ENCODE assay signal across 8 cellular contexts in the genomic region with DNA sequence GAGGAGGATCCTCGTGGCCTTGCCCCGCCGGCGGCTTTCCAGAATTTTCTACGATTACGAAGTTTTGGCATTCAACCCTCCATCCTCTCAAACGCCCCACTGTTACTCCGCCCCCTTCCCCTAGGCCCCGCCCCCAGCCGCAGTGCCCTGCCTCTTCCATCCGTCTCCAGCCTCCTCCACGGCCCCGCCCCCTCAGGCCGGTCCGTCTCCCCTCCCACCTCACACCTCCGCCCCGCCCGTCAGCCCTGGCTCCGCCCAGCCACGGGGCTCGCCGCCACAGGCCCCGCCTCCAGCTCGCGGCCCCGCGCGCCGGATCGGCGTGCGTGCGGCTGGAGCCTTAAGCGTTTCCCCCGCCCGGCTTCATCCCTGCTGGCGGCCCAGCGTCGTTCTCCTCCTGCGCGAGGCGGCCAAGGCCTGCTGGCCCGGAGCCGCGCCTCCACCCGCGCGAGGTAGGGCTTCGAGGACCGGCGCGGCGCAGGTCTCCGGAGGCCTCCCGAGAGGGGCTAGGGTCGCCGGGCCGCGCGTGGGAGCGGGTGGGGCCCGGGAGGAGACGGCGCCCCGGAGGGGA.
DNase-seq lines count a peak whose midpoint lies in the region; ATAC-seq and TF ChIP-seq lines count a peak whose summit lies in the region.

A gene with protein sequence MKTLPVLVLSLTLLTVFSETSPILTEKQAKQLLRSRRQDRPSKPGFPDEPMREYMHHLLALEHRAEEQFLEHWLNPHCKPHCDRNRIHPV (minus strand): TSS at position 109 of the 568 bp plus-strand sequence. CDS start 18,110 bp downstream, outside the sequence.
A gene (plus strand): TSS at position 340 of the 568 bp plus-strand sequence. CDS start 645 bp downstream, outside the sequence.

- H3K4me3 ChIP-seq in choroid plexus epithelial cell (ENCODE audit: low read depth, low read length): peak within 1 kb of the TSS; percentile 73

- DNase-seq in Ammon's horn (ENCODE audit: low spot score) (peak; percentile 99), NCI-H446 (lab: John Stamatoyannopoulos, UW) (peak; percentile 93 to 96), choroid plexus epithelial cell (ENCODE audit: low read depth) (peak; percentile 96), left kidney (ENCODE audit: low read depth, low spot score) (peak; percentile 98)
- peak; percentile 99 to 100 for DNase-seq in activated CD4-positive, alpha-beta T cell treated with anti-CD3 and anti-CD28 coated beads for 4 hours
- DNase-seq in stimulated activated CD4-positive, alpha-beta T cell treated with anti-CD3 and anti-CD28 coated beads, Interleukin-1b, Interleukin-23, amount 100 ng/mL, for 48 hours: peak; percentile 98

- peak; percentile 55 for ATAC-seq in HG03378 (IDR thresholded peaks at IDR 0.05; ENCODE audit: unreplicated experiment)

- TF ChIP-seq POLR2A in GM19193 (IDR thresholded peaks at IDR 0.05; ENCODE audit: extremely low read depth, insufficient read depth, insufficient read length): peak; percentile 64

- TF ChIP-seq CTCF in choroid plexus epithelial cell (conservative IDR thresholded peaks at IDR 0.05; ENCODE audit: low read depth, low read length): no peak

Comparison
In these comparisons a context has a peak if more than half of its experiments do, and no peak if none do; other contexts are left out.
1. Peak in every context shown above with its lines: DNase-seq, ATAC-seq and H3K4me3 ChIP-seq.